ENCODE assay signal across 23 cellular contexts in genomic region chr1:184270556-184270955, GRCh38.
DNase-seq lines count a peak whose midpoint lies in the region; ATAC-seq and TF ChIP-seq lines count a peak whose summit lies in the region.
"Had no signal": no experiment of that assay in that cellular context is flagged by ENCODE, and none has a peak within 500 bp of the region (broad histone marks: within the 10 kb centered on the region; RNA-seq: fewer than 3 reads in every experiment).

No MANE protein-coding gene starts in this region.

- H3K4me3 ChIP-seq in cardiac muscle cell (no peak overlapping the region), brain microvascular endothelial cell (ENCODE audit: low read depth, low read length) (no peak overlapping the region)
- H3K4me3 ChIP-seq: esophagus muscularis mucosa, GM12878, lung, stomach, upper lobe of left lung had no signal

- H3K4me1 ChIP-seq in cardiac muscle cell (ENCODE audit: low read depth) (peaks cover 7% of the 10 kb centered on the region), foreskin keratinocyte (no peaks in the 10 kb centered on the region)
- H3K4me1 ChIP-seq: esophagus muscularis mucosa, parathyroid adenoma, stomach, upper lobe of left lung had no signal

- in situ Hi-C loops in brain microvascular endothelial cell (cut with HindIII; ENCODE audit: low pct_ligation_motif_present, low sequenced_read_pairs) = no loop called here

- peak in 1 of 2 donors; percentile 76 for DNase-seq in cardiac muscle cell (ENCODE audit: low read depth in 1 of 2, low spot score in 1 of 2)
- no peak for DNase-seq in cardiac septum (ENCODE audit: low spot score)
- DNase-seq in brain microvascular endothelial cell = peak; percentile 26
- DNase-seq in kidney tubule cell (ENCODE audit: low spot score) = peak; percentile 46
- no peak for DNase-seq in NCI-H526 (lab: John Stamatoyannopoulos, UW)
- DNase-seq in foreskin keratinocyte = no peak
- no peak for DNase-seq in cerebellum (ENCODE audit: low spot score)
- DNase-seq: activated naive CD8-positive, alpha-beta T cell treated with anti-CD3 and anti-CD28 coated beads for 36 hours; GF-D8; immature natural killer cell; naive B cell; NCI-H1930; NCI-H446; NK-92 treated with Interleukin-12 subunit alpha and Interleukin-12 subunit beta, amount 100 ng/mL, for 24 hours; stomach; T1000; upper lobe of left lung had no signal

- H3K9me3 ChIP-seq in cardiac muscle cell (ENCODE audit: low read depth) = no peaks in the 10 kb centered on the region
- H3K9me3 ChIP-seq: esophagus muscularis mucosa, upper lobe of left lung had no signal

- intact Hi-C loops in cardiac septum (cut with DNase I) = no loop called here

- no peak for ATAC-seq in foreskin keratinocyte
- ATAC-seq in HG03280 (IDR thresholded peaks at IDR 0.05; ENCODE audit: unreplicated experiment) = no peak
- ATAC-seq: GM12878 had no signal

- TF ChIP-seq CTCF in cardiac muscle cell (IDR thresholded peaks at IDR 0.05; ENCODE audit: low read depth, low read length) (no peak), brain microvascular endothelial cell (IDR thresholded peaks at IDR 0.05; ENCODE audit: low read depth, low read length, missing control alignments) (no peak), foreskin keratinocyte (conservative IDR thresholded peaks at IDR 0.05) (no peak)

- H3K27ac ChIP-seq in cardiac muscle cell = peak overlapping the region; percentile 36
- H3K27ac ChIP-seq in brain microvascular endothelial cell = no peak overlapping the region
- H3K27ac ChIP-seq in foreskin keratinocyte = no peak overlapping the region
- H3K27ac ChIP-seq: C4-2B, esophagus muscularis mucosa, parathyroid adenoma, stomach, upper lobe of left lung had no signal

- H3K36me3 ChIP-seq in cardiac muscle cell = no peaks in the 10 kb centered on the region
- H3K36me3 ChIP-seq in brain microvascular endothelial cell (replicated peaks) = no peaks in the 10 kb centered on the region
- H3K36me3 ChIP-seq: esophagus muscularis mucosa, stomach, upper lobe of left lung had no signal

- H3K27me3 ChIP-seq in cardiac muscle cell (no peaks in the 10 kb centered on the region), brain microvascular endothelial cell (replicated peaks) (no peaks in the 10 kb centered on the region), foreskin keratinocyte (peaks cover 37% of the 10 kb centered on the region)
- H3K27me3 ChIP-seq: esophagus muscularis mucosa, stomach, upper lobe of left lung had no signal

Comparison
In these comparisons a context has a peak if more than half of its experiments do, and no peak if none do; other contexts are left out.
1. DNase-seq: peak in brain microvascular endothelial cell (single experiment) and kidney tubule cell (single experiment); none in cardiac septum (single experiment), NCI-H526 (0 of 2), foreskin keratinocyte (0 of 2) and cerebellum (single experiment).